In genomic region chr16:19203374-19203966, GRCh38 we compare ENCODE assay signal across 26 cellular contexts. TPM values are rescaled to one million over a fixed set of nuclear protein-coding genes. Genes with fewer than 3 reads are reported as not detected.
A peak's percentile ranks its signal among the peaks of the same experiment; 100 is the strongest.
DNase-seq lines count a peak whose midpoint lies in the region; ATAC-seq, FAIRE-seq and TF ChIP-seq lines count a peak whose summit lies in the region.
"Had no signal": no experiment of that assay in that cellular context is flagged by ENCODE, and none has a peak within 500 bp of the region (broad histone marks: within the 10 kb centered on the region; RNA-seq: fewer than 3 reads in every experiment).

No MANE protein-coding gene starts in this region.

- no peak overlapping the region for H3K9ac ChIP-seq in GM12878 (ENCODE audit: control insufficient read depth, insufficient read depth, low read length)
- H3K9ac ChIP-seq in mesendoderm (ENCODE audit: low read length) = no peak overlapping the region
- H3K9ac ChIP-seq: KMS-11 had no signal

- no peak overlapping the region for H2BK5ac ChIP-seq in mesendoderm (ENCODE audit: low read length)

- H3K9me3 Mint-ChIP-seq in memory B cell = peaks cover 9% of the 10 kb centered on the region
- H3K9me3 Mint-ChIP-seq: neural crest cell had no signal

- H2BK15ac ChIP-seq in mesendoderm (replicated peaks; ENCODE audit: low read depth) = no peak overlapping the region

- peak overlapping the region; percentile 46 for H3K27ac Mint-ChIP-seq in memory B cell
- H3K27ac Mint-ChIP-seq: activated CD4-positive, alpha-beta T cell treated with anti-CD3 and anti-CD28 coated beads, Interleukin-2, amount 10 ng/mL, durations not matched to agents 7 days and 5 days; activated CD8-positive, alpha-beta memory T cell treated with anti-CD3 and anti-CD28 coated beads, Interleukin-2, amount 10 ng/mL, durations not matched to agents 7 days and 5 days; activated T-helper 1 cell treated with anti-CD3 and anti-CD28 coated beads, Interleukin-12 subunit alpha, Interleukin-12 subunit beta, Interleukin-2, Interleukin-4 antibody, amounts not matched to agents 30 ng/mL and 10 ng/mL and 1 ng/mL, durations not matched to agents 14 hours and 24 hours and 36 hours; T-helper 1 cell treated with Interleukin-12 subunit alpha and Interleukin-12 subunit beta and Interleukin-4 antibody, amounts not matched to agents 30 μg/mL and 1 μg/mL, for 36 hours had no signal

- in situ Hi-C loops in GM12878 (cut with MboI) = no loop called here

- H3K4me3 ChIP-seq in GM12878 (no peak overlapping the region), upper lobe of left lung (no peak overlapping the region), mesendoderm (ENCODE audit: low read length) (no peak overlapping the region)
- H3K4me3 ChIP-seq: mucosa of descending colon, psoas muscle, testis had no signal

- no peaks in the 10 kb centered on the region; the same call in 1 of the 2 replicates for H3K4me1 ChIP-seq in GM12878 (ENCODE audit: control insufficient read depth, insufficient read depth, low read length)
- peaks cover 0 to 11% (median 2%) of the 10 kb centered on the region in 4 donors for H3K4me1 ChIP-seq in upper lobe of left lung
- no peaks in the 10 kb centered on the region for H3K4me1 ChIP-seq in mesendoderm (ENCODE audit: control insufficient read depth, low read depth, low read length)
- H3K4me1 ChIP-seq: psoas muscle, testis had no signal

- no peak for FAIRE-seq in GM12878 (lab: Jason Lieb, UNC)

- SMC1A ChIA-PET in GM12878 (lab: Charles Lee; ENCODE audit: uncharacterized antibody, unreplicated experiment) = interaction anchor here (1.1 kb wide), 1 partner anchor 96 kb away, joined by 3 read pairs; no protein-coding TSS in a partner anchor

- H2BK120ac ChIP-seq in mesendoderm (ENCODE audit: low read depth, low read length) = no peak overlapping the region

- no peak overlapping the region for H3K56ac ChIP-seq in mesendoderm (ENCODE audit: low read length)

- CTCF ChIA-PET in GM12878 (lab: Yijun Ruan, JAX) = no interaction called here

- POLR2A ChIA-PET in GM12878 (lab: Charles Lee) = no interaction called here

- H3K4me3 Mint-ChIP-seq in memory B cell = no peak overlapping the region
- H3K4me3 Mint-ChIP-seq: activated CD4-positive, alpha-beta T cell treated with anti-CD3 and anti-CD28 coated beads, Interleukin-2, amount 10 ng/mL, durations not matched to agents 7 days and 5 days; activated CD8-positive, alpha-beta memory T cell treated with anti-CD3 and anti-CD28 coated beads, Interleukin-2, amount 10 ng/mL, durations not matched to agents 7 days and 5 days; activated T-helper 1 cell treated with anti-CD3 and anti-CD28 coated beads, Interleukin-12 subunit alpha, Interleukin-12 subunit beta, Interleukin-2, Interleukin-4 antibody, amounts not matched to agents 30 ng/mL and 10 ng/mL and 1 ng/mL, durations not matched to agents 14 hours and 24 hours and 36 hours; neural crest cell; T-helper 1 cell treated with Interleukin-12 subunit alpha and Interleukin-12 subunit beta and Interleukin-4 antibody, amounts not matched to agents 30 μg/mL and 1 μg/mL, for 36 hours had no signal

- H3K27ac ChIP-seq in GM12878 (ENCODE audit: control insufficient read depth, insufficient read depth) (no peak overlapping the region), upper lobe of left lung (peak overlapping the region in 3 of 4 donors; percentile 57 to 75 (median 63)), mesendoderm (ENCODE audit: low read depth, low read length) (no peak overlapping the region)
- H3K27ac ChIP-seq: 22Rv1, KMS-11, psoas muscle, testis had no signal

- no peak overlapping the region for H3K23ac ChIP-seq in mesendoderm (ENCODE audit: low read length)

- H3K27me3 ChIP-seq in GM12878 (replicated peaks in 1 of 2; ENCODE audit: control insufficient read depth in 2 of 2, insufficient read depth in 2 of 2, low read length in 1 of 2) (no peaks in the 10 kb centered on the region), upper lobe of left lung (no peaks in the 10 kb centered on the region), mesendoderm (ENCODE audit: insufficient read depth, low read length, poor library complexity) (no peaks in the 10 kb centered on the region)
- H3K27me3 ChIP-seq: testis had no signal

- WGBS in GM12878 (ENCODE audit: insufficient coverage, insufficient replicate concordance, low lambda C conversion rate, missing lambda C conversion rate) = 53% methylated on average over 12 of the region's 12 CpGs
- 63 to 75% methylated on average over 12 of the region's 12 CpGs for WGBS in upper lobe of left lung, 2 donors
- WGBS in mesendoderm (ENCODE audit: extremely low coverage, insufficient coverage, low lambda C conversion rate) = no CpG with 5 or more reads among the region's 12 CpGs

- RAD21 ChIA-PET in GM12878 (lab: Charles Lee; ENCODE audit: unreplicated experiment) = no interaction called here

- no peak overlapping the region for H4K5ac ChIP-seq in mesendoderm (ENCODE audit: low read length)

- TF ChIP-seq CTCF in GM12878 (IDR thresholded peaks at IDR 0.05 in 2 of 3, conservative IDR thresholded peaks at IDR 0.05 in 1 of 3; ENCODE audit: control insufficient read depth in 2 of 3, extremely low read depth in 1 of 3, insufficient read depth in 1 of 3, low read depth in 3 of 3, low read length in 3 of 3) (no peak), upper lobe of left lung (IDR thresholded peaks at IDR 0.05) (no peak)

- no peaks in the 10 kb centered on the region for H4K20me1 ChIP-seq in GM12878 (ENCODE audit: control insufficient read depth, insufficient read depth)

- H3K79me2 ChIP-seq in GM12878 (ENCODE audit: control insufficient read depth, insufficient read depth, low read length) (no peaks in the 10 kb centered on the region), mesendoderm (ENCODE audit: control insufficient read depth, insufficient read depth, low read length) (no peaks in the 10 kb centered on the region)

- H3K36me3 Mint-ChIP-seq in memory B cell = peaks cover 5% of the 10 kb centered on the region
- H3K36me3 Mint-ChIP-seq: activated CD8-positive, alpha-beta memory T cell treated with anti-CD3 and anti-CD28 coated beads, Interleukin-2, amount 10 ng/mL, durations not matched to agents 7 days and 5 days had no signal

- intact Hi-C loops in GM12878 (cut with micrococcal nuclease; ENCODE audit: unreplicated experiment) = no loop called here

- peaks cover 27% of the 10 kb centered on the region for H3K9me3 ChIP-seq in GM12878 (replicated peaks; ENCODE audit: control insufficient read depth, insufficient read depth, low read length)
- no peaks in the 10 kb centered on the region for H3K9me3 ChIP-seq in upper lobe of left lung
- H3K9me3 ChIP-seq: testis had no signal

- H3K79me1 ChIP-seq in mesendoderm (ENCODE audit: low read length) = no peaks in the 10 kb centered on the region

- H3K4me1 Mint-ChIP-seq in memory B cell = peaks cover 22% of the 10 kb centered on the region
- H3K4me1 Mint-ChIP-seq: activated CD4-positive, alpha-beta T cell treated with anti-CD3 and anti-CD28 coated beads, Interleukin-2, amount 10 ng/mL, durations not matched to agents 7 days and 5 days; activated CD8-positive, alpha-beta memory T cell treated with anti-CD3 and anti-CD28 coated beads, Interleukin-2, amount 10 ng/mL, durations not matched to agents 7 days and 5 days had no signal

- no peak overlapping the region; the same call in 1 of the 2 replicates for H2AFZ ChIP-seq in GM12878 (ENCODE audit: control insufficient read depth, low read depth, low read length)

- no peak overlapping the region for H2AK5ac ChIP-seq in mesendoderm (ENCODE audit: low read length)

- TF ChIP-seq EP300 in GM12878 (IDR thresholded peaks at IDR 0.05; ENCODE audit: borderline replicate concordance in 1 of 2, control insufficient read depth in 1 of 2, low read depth in 2 of 2, low read length in 2 of 2) (no peak), upper lobe of left lung (IDR thresholded peaks at IDR 0.05) (peak in 1 of 4 donors; percentile 75)

- no peak overlapping the region for H3K4me2 ChIP-seq in GM12878 (ENCODE audit: control insufficient read depth, insufficient read depth)
- H3K4me2 ChIP-seq in mesendoderm (ENCODE audit: low read length) = no peak overlapping the region
- H3K4me2 ChIP-seq: KMS-11 had no signal

- no peak overlapping the region for H3K18ac ChIP-seq in mesendoderm (ENCODE audit: low read length)

- H3K36me3 ChIP-seq in GM12878 (ENCODE audit: control insufficient read depth in 2 of 2, insufficient read depth in 2 of 2, low read length in 1 of 2) (no peaks in the 10 kb centered on the region), upper lobe of left lung (no peaks in the 10 kb centered on the region), mesendoderm (ENCODE audit: control insufficient read depth, insufficient read depth, low read length) (no peaks in the 10 kb centered on the region)

- H3K4ac ChIP-seq in mesendoderm (ENCODE audit: low read depth, low read length) = no peak overlapping the region

- no peak for TF ChIP-seq RAD21 in GM12878 (IDR thresholded peaks at IDR 0.05; ENCODE audit: insufficient read depth, low read depth, low read length)

- ATAC-seq in GM12878 (peak; percentile 72), memory B cell (ENCODE audit: low read depth) (peak; percentile 69), upper lobe of left lung (ENCODE audit: low FRiP score in 2 of 2) (peak; percentile 55 to 87), SK-N-SH treated with all-trans-retinoic acid at 6 μM for 48 hours (no peak), HG02678 (IDR thresholded peaks at IDR 0.05; ENCODE audit: unreplicated experiment) (no peak)
- ATAC-seq: activated CD8-positive, alpha-beta memory T cell treated with anti-CD3 and anti-CD28 coated beads, Interleukin-2, amount 10 ng/mL, durations not matched to agents 7 days and 5 days; HCT116; mucosa of descending colon; psoas muscle had no signal

- H3K27me3 Mint-ChIP-seq in memory B cell = no peaks in the 10 kb centered on the region
- H3K27me3 Mint-ChIP-seq: activated CD4-positive, alpha-beta T cell treated with anti-CD3 and anti-CD28 coated beads, Interleukin-2, amount 10 ng/mL, durations not matched to agents 7 days and 5 days; activated CD8-positive, alpha-beta memory T cell treated with anti-CD3 and anti-CD28 coated beads, Interleukin-2, amount 10 ng/mL, durations not matched to agents 7 days and 5 days had no signal

- DNase-seq in NCI-H1092 treated with DMSO at 0.1 percent for 48 hours (lab: John Stamatoyannopoulos, UW) (peak; percentile 22), NCI-H1092 (lab: John Stamatoyannopoulos, UW) (no peak), GM12878 (ENCODE audit: low read depth, low spot score) (peak; percentile 27), memory B cell (ENCODE audit: low spot score in 2 of 2) (no peak), upper lobe of left lung (peak in 1 of 2 donors; percentile 83), mesendoderm (no peak)
- DNase-seq: activated CD4-positive, alpha-beta T cell treated with anti-CD3 and anti-CD28 coated beads, Interleukin-2, amount 10 ng/mL, durations not matched to agents 7 days and 5 days; activated CD8-positive, alpha-beta memory T cell treated with anti-CD3 and anti-CD28 coated beads, Interleukin-2, amount 10 ng/mL, durations not matched to agents 7 days and 5 days; activated naive CD4-positive, alpha-beta T cell treated with anti-CD3 and anti-CD28 coated beads, Interleukin-2, amount 50 U/mL, for 16 hours; caudate nucleus; dermis blood vessel endothelial cell; glutamatergic neuron; mucosa of descending colon; NCI-H1048; NCI-H1930; NK-92 treated with Interleukin-12 subunit alpha and Interleukin-12 subunit beta, amount 100 ng/mL, for 24 hours; psoas muscle; testis had no signal

- no TSS peak for BruUV-seq in GM12878 (replicated peaks; lab: Mats Ljungman, UMichigan)

- no peak overlapping the region for H4K8ac ChIP-seq in mesendoderm (ENCODE audit: low read depth, low read length)

- TF ChIP-seq POLR2A in GM12878 (IDR thresholded peaks at IDR 0.05; ENCODE audit: low read depth, low read length) (no peak), upper lobe of left lung (IDR thresholded peaks at IDR 0.05) (no peak)

RNA-seq across cellular contexts. Expression of gene SYT17, which starts 35.4 kb away (rescaled TPM):
- total RNA-seq in GM12878 (2013; cell fraction: nucleolus; rRNA removed) = 24.8 and 37.1 TPM in 2 replicates
- total RNA-seq in GM12878 (2014; rRNA removed) (5.7 and 6.2 TPM in 2 replicates), GM12878 (2014; rRNA removed; fragmentation: Illumina TruSeq; extraction: Trizol) (4.1 and 5.8 TPM in 2 replicates), GM12878 (2021) (3.8 and 4.0 TPM in 2 replicates), upper lobe of left lung (10 to 100 TPM; 11.6 to 49.2 (median 14.8) TPM)
- polyA plus RNA-seq in GM12878 (2011; ENCODE audit: low read depth) = 0.72 TPM
- polyA plus RNA-seq in GM12878 (2011; rRNA removed) (3.2 and 4.3 TPM in 2 replicates), GM12878 (2014; fragmentation: Illumina TruSeq; extraction: Trizol) (3.3 and 5.3 TPM in 2 replicates), GM12878 (2014; fragmentation: Nextera tagmentation; extraction: Ambion mirVana) (10 to 100 TPM; 10.2 to 12.3 TPM), GM12878 (2014; rRNA removed) (5.6 and 8.2 TPM in 2 replicates), GM12878 (2016; fragmentation: Nextera tagmentation; extraction: Ambion mirVana) (1 to 10 TPM; 3.7 to 4.7 TPM)
- 4.5 and 6.0 TPM in 2 replicates for polyA plus RNA-seq in GM12878 (2011; cell fraction: cytosol; rRNA removed)
- 6.6 TPM in 2 replicates for polyA plus RNA-seq in GM12878 (2011; cell fraction: nucleus; rRNA removed)
- 3.6 and 5.8 TPM in 2 replicates for polyA plus RNA-seq in GM12878 (2012)
- polyA minus RNA-seq in GM12878 (2011; rRNA and poly(A)+ RNA removed) = 4.5 and 6.9 TPM in 2 replicates
- 1.1 and 2.2 TPM in 2 replicates for polyA minus RNA-seq in GM12878 (2011; cell fraction: cytosol; rRNA and poly(A)+ RNA removed)
- polyA minus RNA-seq in GM12878 (2011; cell fraction: nucleus; rRNA and poly(A)+ RNA removed) = 3.6 and 7.7 TPM in 2 replicates
- polyA plus RNA-seq in mesendoderm (2013, experiment 1 of 2) = 3.4 TPM
- 3.3 TPM for polyA plus RNA-seq in mesendoderm (2013, experiment 2 of 2)
- total RNA-seq: activated CD4-positive, alpha-beta T cell treated with anti-CD3 and anti-CD28 coated beads, Interleukin-2, amount 10 ng/mL, durations not matched to agents 7 days and 5 days; activated CD8-positive, alpha-beta memory T cell treated with anti-CD3 and anti-CD28 coated beads, Interleukin-2, amount 10 ng/mL, durations not matched to agents 7 days and 5 days had no signal

Comparison
In these comparisons a context has a peak if more than half of its experiments do, and no peak if none do; other contexts are left out.
1. DNase-seq: peak in NCI-H1092 treated with DMSO at 0.1 percent for 48 hours (single experiment) and GM12878 (single experiment); none in NCI-H1092 (single experiment), memory B cell (0 of 2) and mesendoderm (single experiment).
2. ATAC-seq: peak in GM12878 (single experiment), memory B cell (single experiment) and upper lobe of left lung (2 of 2); none in SK-N-SH treated with all-trans-retinoic acid at 6 μM for 48 hours (single experiment) and HG02678 (single experiment).
3. H3K27ac ChIP-seq: peak in upper lobe of left lung (3 of 4); none in GM12878 (single experiment) and mesendoderm (single experiment).